In genomic region chrX:119071381-119071780, GRCh38 we compare ENCODE assay signal across 19 cellular contexts. TPM values are rescaled to one million over a fixed set of nuclear protein-coding genes. Genes with fewer than 3 reads are reported as not detected.
DNase-seq lines count a peak whose midpoint lies in the region; ATAC-seq and TF ChIP-seq lines count a peak whose summit lies in the region.
"Had no signal": no experiment of that assay in that cellular context is flagged by ENCODE, and none has a peak within 500 bp of the region (broad histone marks: within the 10 kb centered on the region; RNA-seq: fewer than 3 reads in every experiment).

No MANE protein-coding gene starts in this region.

- no peak for TF ChIP-seq POLR2A in GM18505 (IDR thresholded peaks at IDR 0.05; ENCODE audit: borderline replicate concordance, extremely low read depth, insufficient read depth, insufficient read length)

- H3K9me3 Mint-ChIP-seq in activated T-cell treated with anti-CD3 and anti-CD28 coated beads, Interleukin-2, amount 50 U/mL, for 4 hours: no peaks in the 10 kb centered on the region
- H3K9me3 Mint-ChIP-seq: activated CD4-positive, alpha-beta T cell treated with anti-CD3 and anti-CD28 coated beads, Interleukin-2, amount 10 ng/mL, durations not matched to agents 24 days and 14 days; activated T-helper 1 cell treated with anti-CD3 and anti-CD28 coated beads, Interleukin-12 subunit alpha, Interleukin-12 subunit beta, Interleukin-2, Interleukin-4 antibody, amounts not matched to agents 30 ng/mL and 10 ng/mL and 1 ng/mL, durations not matched to agents 14 hours and 24 hours and 36 hours; stimulated activated naive CD8-positive, alpha-beta T cell treated with anti-CD3 and anti-CD28 coated beads, Interleukin-15, amount 100 ng/mL, for 72 hours; T-cell had no signal

- ATAC-seq in GM18505 (IDR thresholded peaks at IDR 0.05; ENCODE audit: unreplicated experiment) (peak; percentile 85), GM21360 (IDR thresholded peaks at IDR 0.05; ENCODE audit: unreplicated experiment) (peak; percentile 63), HG02973 (IDR thresholded peaks at IDR 0.05; ENCODE audit: unreplicated experiment) (peak; percentile 64), GM19035 (IDR thresholded peaks at IDR 0.05; ENCODE audit: unreplicated experiment) (no peak), HG03469 (IDR thresholded peaks at IDR 0.05; ENCODE audit: unreplicated experiment) (no peak), left lobe of liver (no peak)
- ATAC-seq in activated T-cell treated with anti-CD3 and anti-CD28 coated beads, Interleukin-2, amount 50 U/mL, for 4 hours: no peak
- ATAC-seq: right lobe of liver; stimulated activated naive CD8-positive, alpha-beta T cell treated with anti-CD3 and anti-CD28 coated beads, Interleukin-15, amount 100 ng/mL, for 72 hours; T-cell had no signal

- H3K4me3 Mint-ChIP-seq in activated T-cell treated with anti-CD3 and anti-CD28 coated beads, Interleukin-2, amount 50 U/mL, for 4 hours: no peak overlapping the region
- H3K4me3 Mint-ChIP-seq: activated CD4-positive, alpha-beta T cell treated with anti-CD3 and anti-CD28 coated beads, Interleukin-2, amount 10 ng/mL, durations not matched to agents 24 days and 14 days; activated T-helper 1 cell treated with anti-CD3 and anti-CD28 coated beads, Interleukin-12 subunit alpha, Interleukin-12 subunit beta, Interleukin-2, Interleukin-4 antibody, amounts not matched to agents 30 ng/mL and 10 ng/mL and 1 ng/mL, durations not matched to agents 14 hours and 24 hours and 36 hours; nephron; stimulated activated naive CD8-positive, alpha-beta T cell treated with anti-CD3 and anti-CD28 coated beads, Interleukin-15, amount 100 ng/mL, for 72 hours; T-cell had no signal

- peak; percentile 37 for DNase-seq in RPMI8226
- no peak for DNase-seq in activated T-cell treated with anti-CD3 and anti-CD28 coated beads, Interleukin-2, amount 50 U/mL, for 4 hours
- no peak for DNase-seq in left lobe of liver (ENCODE audit: low spot score)
- DNase-seq: activated CD4-positive, alpha-beta T cell treated with anti-CD3 and anti-CD28 coated beads, Interleukin-2, amount 10 ng/mL, durations not matched to agents 24 days and 14 days; NCI-H2171; PC-9; right lobe of liver; stimulated activated naive CD8-positive, alpha-beta T cell treated with anti-CD3 and anti-CD28 coated beads, Interleukin-15, amount 100 ng/mL, for 72 hours; T-cell had no signal

- no peaks in the 10 kb centered on the region for H3K4me1 Mint-ChIP-seq in activated T-cell treated with anti-CD3 and anti-CD28 coated beads, Interleukin-2, amount 50 U/mL, for 4 hours (ENCODE audit: low read depth)
- H3K4me1 Mint-ChIP-seq: activated CD4-positive, alpha-beta T cell treated with anti-CD3 and anti-CD28 coated beads, Interleukin-2, amount 10 ng/mL, durations not matched to agents 24 days and 14 days; nephron; stimulated activated naive CD8-positive, alpha-beta T cell treated with anti-CD3 and anti-CD28 coated beads, Interleukin-15, amount 100 ng/mL, for 72 hours; T-cell had no signal

- no peaks in the 10 kb centered on the region for H3K36me3 Mint-ChIP-seq in activated T-cell treated with anti-CD3 and anti-CD28 coated beads, Interleukin-2, amount 50 U/mL, for 4 hours (ENCODE audit: insufficient read depth)
- H3K36me3 Mint-ChIP-seq: T-cell had no signal

- peaks cover 2% of the 10 kb centered on the region for H3K27me3 Mint-ChIP-seq in activated T-cell treated with anti-CD3 and anti-CD28 coated beads, Interleukin-2, amount 50 U/mL, for 4 hours (ENCODE audit: low read depth)
- H3K27me3 Mint-ChIP-seq: activated CD4-positive, alpha-beta T cell treated with anti-CD3 and anti-CD28 coated beads, Interleukin-2, amount 10 ng/mL, durations not matched to agents 24 days and 14 days had no signal

RNA-seq across cellular contexts. Expression of gene CT47C1, which starts 1.4 kb away (rescaled TPM):
- not detected for total RNA-seq in activated T-cell treated with anti-CD3 and anti-CD28 coated beads, Interleukin-2, amount 50 U/mL, for 4 hours
- not detected for total RNA-seq in left lobe of liver
- total RNA-seq: activated CD4-positive, alpha-beta T cell treated with anti-CD3 and anti-CD28 coated beads, Interleukin-2, amount 10 ng/mL, durations not matched to agents 24 days and 14 days; activated T-helper 1 cell treated with anti-CD3 and anti-CD28 coated beads, Interleukin-12 subunit alpha, Interleukin-12 subunit beta, Interleukin-2, Interleukin-4 antibody, amounts not matched to agents 30 ng/mL and 10 ng/mL and 1 ng/mL, durations not matched to agents 14 hours and 24 hours and 36 hours; ascending aorta; glomerular endothelial cell; LHCN-M2; PC-9; right lobe of liver; T-cell had no signal

RNA-seq across cellular contexts. Expression of gene KIAA1210, which starts 56.2 kb away (rescaled TPM):
- total RNA-seq in activated T-cell treated with anti-CD3 and anti-CD28 coated beads, Interleukin-2, amount 50 U/mL, for 4 hours: not detected
- total RNA-seq in left lobe of liver: not detected
- total RNA-seq: activated CD4-positive, alpha-beta T cell treated with anti-CD3 and anti-CD28 coated beads, Interleukin-2, amount 10 ng/mL, durations not matched to agents 24 days and 14 days; activated T-helper 1 cell treated with anti-CD3 and anti-CD28 coated beads, Interleukin-12 subunit alpha, Interleukin-12 subunit beta, Interleukin-2, Interleukin-4 antibody, amounts not matched to agents 30 ng/mL and 10 ng/mL and 1 ng/mL, durations not matched to agents 14 hours and 24 hours and 36 hours; glomerular endothelial cell; LHCN-M2; PC-9; T-cell had no signal

Comparison
In these comparisons a context has a peak if more than half of its experiments do, and no peak if none do; other contexts are left out.
1. ATAC-seq: peak in GM18505 (single experiment), GM21360 (single experiment) and HG02973 (single experiment); none in activated T-cell treated with anti-CD3 and anti-CD28 coated beads, Interleukin-2, amount 50 U/mL, for 4 hours (0 of 2), GM19035 (single experiment), HG03469 (single experiment) and left lobe of liver (single experiment).